In genomic region chr7:132575336-132575986, GRCh38 we compare ENCODE assay signal across 1 cellular context.
TF ChIP-seq lines count a peak whose summit lies in the region.

No MANE protein-coding gene starts in this region.

TF ChIP-seq in HepG2, 621 proteins besides CTCF, POLR2A, EP300 and RAD21 (continued from another document):
- no peak for TF ChIP-seq ZNF101 (CRISPR knock-in tag; IDR thresholded peaks at IDR 0.05; ENCODE audit: borderline replicate concordance, low read depth)
- TF ChIP-seq ZNF781 (CRISPR knock-in tag; IDR thresholded peaks at IDR 0.05; ENCODE audit: borderline replicate concordance, not compliant biosample characterization), result no peak
